ENCODE assay signal across 18 cellular contexts in the genomic region with DNA sequence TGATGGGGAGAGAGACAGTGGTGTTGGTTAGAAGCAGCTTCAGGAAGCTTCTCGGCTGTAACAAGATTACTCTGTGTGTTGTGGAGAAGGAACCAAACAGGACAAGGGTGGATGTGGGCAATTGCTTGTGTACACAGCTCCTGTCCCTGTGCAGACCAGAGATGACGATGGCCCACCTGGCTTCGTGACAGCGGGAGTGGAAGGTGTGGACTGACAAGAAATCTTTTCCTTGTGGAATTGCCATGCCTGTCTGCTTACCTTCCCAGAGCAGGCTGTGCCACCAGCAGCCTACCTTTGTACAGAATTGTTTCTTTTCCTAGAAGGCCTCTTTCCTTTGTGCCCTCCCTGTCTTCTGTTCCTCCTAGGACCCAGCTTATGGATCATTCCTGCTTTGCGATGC.
"Had no signal": no experiment of that assay in that cellular context is flagged by ENCODE, and none has a peak within 500 bp of the region (broad histone marks: within the 10 kb centered on the region; RNA-seq: fewer than 3 reads in every experiment).

No MANE protein-coding gene starts in this region.

- H3K9me3 Mint-ChIP-seq: activated naive CD4-positive, alpha-beta T cell treated with anti-CD3 and anti-CD28 coated beads, Interleukin-2, amount 50 U/mL, for 24 hours; nephron progenitor cell; stimulated activated memory B cell treated with anti-CD40 and anti-IgM and Interleukin-4, amounts not matched to agents 10 μg/mL and 1 μg/mL and 100 μg/mL, for 72 hours; T-helper 1 cell treated with Interleukin-12 subunit alpha and Interleukin-12 subunit beta and Interleukin-4 antibody, amounts not matched to agents 30 μg/mL and 1 μg/mL, for 36 hours; WTC11 had no signal

- H3K4me3 Mint-ChIP-seq: activated CD8-positive, alpha-beta T cell treated with anti-CD3 and anti-CD28 coated beads, Interleukin-2, amount 10 ng/mL, durations not matched to agents 7 days and 5 days; activated naive CD4-positive, alpha-beta T cell treated with anti-CD3 and anti-CD28 coated beads, Interleukin-2, amount 50 U/mL, for 24 hours; nephron progenitor cell; stimulated activated memory B cell treated with anti-CD40 and anti-IgM and Interleukin-4, amounts not matched to agents 10 μg/mL and 1 μg/mL and 100 μg/mL, for 72 hours; T-helper 1 cell treated with Interleukin-12 subunit alpha and Interleukin-12 subunit beta and Interleukin-4 antibody, amounts not matched to agents 30 μg/mL and 1 μg/mL, for 36 hours; WTC11 had no signal

- ATAC-seq: activated CD8-positive, alpha-beta T cell treated with anti-CD3 and anti-CD28 coated beads, Interleukin-2, amount 10 ng/mL, durations not matched to agents 7 days and 5 days; stimulated activated memory B cell treated with anti-CD40 and anti-IgM and Interleukin-4, amounts not matched to agents 10 μg/mL and 1 μg/mL and 100 μg/mL, for 72 hours; WTC11 had no signal

- DNase-seq: activated CD4-positive, alpha-beta T cell treated with anti-CD3 and anti-CD28 coated beads for 48 hours; activated CD8-positive, alpha-beta memory T cell treated with anti-CD3 and anti-CD28 coated beads, Interleukin-2, amount 50 U/mL, for 4 hours; activated CD8-positive, alpha-beta T cell treated with anti-CD3 and anti-CD28 coated beads, Interleukin-2, amount 10 ng/mL, durations not matched to agents 7 days and 5 days; activated effector memory CD4-positive, alpha-beta T cell treated with anti-CD3 and anti-CD28 coated beads, Interleukin-2, amount 50 U/mL, for 16 hours; activated T-cell treated with anti-CD3 and anti-CD28 coated beads, Interleukin-2, amount 50 U/mL, for 48 hours; adrenal gland; effector CD4-positive, alpha-beta T cell; foreskin fibroblast; glutamatergic neuron; hypothalamus; kidney glomerular epithelial cell; nephron progenitor cell had no signal

- H3K27me3 ChIP-seq: adrenal gland had no signal

- H3K27ac Mint-ChIP-seq: activated CD8-positive, alpha-beta T cell treated with anti-CD3 and anti-CD28 coated beads, Interleukin-2, amount 10 ng/mL, durations not matched to agents 7 days and 5 days; stimulated activated memory B cell treated with anti-CD40 and anti-IgM and Interleukin-4, amounts not matched to agents 10 μg/mL and 1 μg/mL and 100 μg/mL, for 72 hours; T-helper 1 cell treated with Interleukin-12 subunit alpha and Interleukin-12 subunit beta and Interleukin-4 antibody, amounts not matched to agents 30 μg/mL and 1 μg/mL, for 36 hours; WTC11 had no signal

- H3K27ac ChIP-seq: adrenal gland had no signal

- H3K36me3 Mint-ChIP-seq: activated naive CD4-positive, alpha-beta T cell treated with anti-CD3 and anti-CD28 coated beads, Interleukin-2, amount 50 U/mL, for 24 hours; stimulated activated memory B cell treated with anti-CD40 and anti-IgM and Interleukin-4, amounts not matched to agents 10 μg/mL and 1 μg/mL and 100 μg/mL, for 72 hours had no signal

- H3K27me3 Mint-ChIP-seq: stimulated activated memory B cell treated with anti-CD40 and anti-IgM and Interleukin-4, amounts not matched to agents 10 μg/mL and 1 μg/mL and 100 μg/mL, for 72 hours had no signal

- H3K36me3 ChIP-seq: adrenal gland had no signal

- H3K4me3 ChIP-seq: adrenal gland, coronary artery, lung had no signal

- H3K9me3 ChIP-seq: adrenal gland had no signal

- H3K4me1 Mint-ChIP-seq: activated naive CD4-positive, alpha-beta T cell treated with anti-CD3 and anti-CD28 coated beads, Interleukin-2, amount 50 U/mL, for 24 hours had no signal
